ENCODE assay signal across 8 cellular contexts in genomic region chr19:16585808-16586476, GRCh38. TPM values are rescaled to one million over a fixed set of nuclear protein-coding genes. Genes with fewer than 3 reads are reported as not detected.
A peak's percentile ranks its signal among the peaks of the same experiment; 100 is the strongest.
DNase-seq lines count a peak whose midpoint lies in the region; ATAC-seq and TF ChIP-seq lines count a peak whose summit lies in the region.

No MANE protein-coding gene starts in this region.

- H3K4me1 ChIP-seq in mucosa of descending colon (ENCODE audit: low read depth), result peaks cover 69% of the 10 kb centered on the region

- intact Hi-C loops in mucosa of descending colon (cut with DNase I, micrococcal nuclease) (no loop called here), posterior vena cava (cut with DNase I) (no loop called here)

- peak; percentile 25 for ATAC-seq in HG03432 (IDR thresholded peaks at IDR 0.05; ENCODE audit: unreplicated experiment)
- peak; percentile 53 for ATAC-seq in mucosa of descending colon

- DNase-seq in stimulated activated CD4-positive, alpha-beta T cell treated with anti-CD3 and anti-CD28 coated beads, Interleukin-1b, Interleukin-23, amount 100 ng/mL, for 48 hours, result peak; percentile 33
- DNase-seq in stimulated activated CD4-positive, alpha-beta T cell treated with anti-CD3 and anti-CD28 coated beads, Interleukin-2, amount 100 ng/mL, for 48 hours, result no peak
- peak; percentile 60 to 65 for DNase-seq in activated T-cell treated with anti-CD3 and anti-CD28 coated beads, Interleukin-2, amount 50 U/mL, for 48 hours
- peak in 2 of 3 donors; percentile 52 to 66 for DNase-seq in mucosa of descending colon
- no peak for DNase-seq in DMS153 treated with DMSO at 0.1 percent for 48 hours (lab: John Stamatoyannopoulos, UW; ENCODE audit: unreplicated experiment)
- no peak for DNase-seq in DMS79 treated with DMSO at 0.1 percent for 48 hours (lab: John Stamatoyannopoulos, UW)
- no peak for DNase-seq in posterior vena cava (ENCODE audit: low spot score)

- no peaks in the 10 kb centered on the region for H3K9me3 ChIP-seq in mucosa of descending colon

- H3K4me3 ChIP-seq in mucosa of descending colon, result no peak overlapping the region

- TF ChIP-seq CTCF in mucosa of descending colon (IDR thresholded peaks at IDR 0.05), result no peak

- no peaks in the 10 kb centered on the region for H3K36me3 ChIP-seq in mucosa of descending colon (ENCODE audit: low read depth)

RNA-seq across cellular contexts. Expression of gene SLC35E1, which starts 13.7 kb away (rescaled TPM):
- total RNA-seq in mucosa of descending colon, result 10 to 100 TPM; 34.6 to 45.8 (median 44.0) TPM
- total RNA-seq in posterior vena cava, result 10 to 100 TPM; 30.8 to 33.6 TPM

RNA-seq across cellular contexts. Expression of gene MED26, which starts 42.1 kb away (rescaled TPM):
- total RNA-seq in mucosa of descending colon, result 10 to 100 TPM; 10.8 to 12.0 (median 11.2) TPM
- 1 to 10 TPM; 5.9 to 6.1 TPM for total RNA-seq in posterior vena cava

RNA-seq across cellular contexts. Expression of gene CHERP, which starts 43.7 kb away (rescaled TPM):
- total RNA-seq in mucosa of descending colon (10 to 100 TPM; 36.3 to 43.0 (median 38.8) TPM), posterior vena cava (10 to 100 TPM; 21.4 to 23.6 TPM)

Comparison
In these comparisons a context has a peak if more than half of its experiments do, and no peak if none do; other contexts are left out.
1. DNase-seq: peak in stimulated activated CD4-positive, alpha-beta T cell treated with anti-CD3 and anti-CD28 coated beads, Interleukin-1b, Interleukin-23, amount 100 ng/mL, for 48 hours (single experiment), activated T-cell treated with anti-CD3 and anti-CD28 coated beads, Interleukin-2, amount 50 U/mL, for 48 hours (2 of 2) and mucosa of descending colon (2 of 3); none in stimulated activated CD4-positive, alpha-beta T cell treated with anti-CD3 and anti-CD28 coated beads, Interleukin-2, amount 100 ng/mL, for 48 hours (0 of 2), DMS153 treated with DMSO at 0.1 percent for 48 hours (single experiment), DMS79 treated with DMSO at 0.1 percent for 48 hours (single experiment) and posterior vena cava (single experiment).